15 cellular contexts compared by ENCODE assay signal in the genomic region with DNA sequence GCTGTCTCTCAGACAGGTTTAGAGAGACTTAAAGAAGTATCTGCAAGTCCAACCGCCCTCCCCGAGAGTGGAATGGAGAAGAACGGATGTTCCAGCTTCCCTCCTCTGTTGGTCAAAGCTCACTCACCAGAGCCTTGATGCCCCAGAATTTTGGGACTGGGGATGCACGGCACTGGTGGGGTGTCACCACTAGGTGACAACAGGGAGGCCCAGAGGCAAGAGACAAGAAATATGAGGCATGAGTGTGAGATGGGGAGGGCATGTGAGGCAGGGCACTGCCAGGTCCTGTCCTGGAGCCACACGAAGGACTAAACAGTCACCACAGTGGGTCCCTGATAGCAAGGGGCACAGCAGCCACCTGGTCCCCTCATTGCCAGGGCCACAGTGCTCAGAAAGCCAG. TPM values are rescaled to one million over a fixed set of nuclear protein-coding genes. Genes with fewer than 3 reads are reported as not detected.
"Had no signal": no experiment of that assay in that cellular context is flagged by ENCODE, and none has a peak within 500 bp of the region (broad histone marks: within the 10 kb centered on the region; RNA-seq: fewer than 3 reads in every experiment).

No MANE protein-coding gene starts in this region.

- H3K36me3 ChIP-seq: ascending aorta, prostate gland, thoracic aorta had no signal

- H3K4me1 Mint-ChIP-seq: activated T-helper 17 cell treated with anti-CD3 and anti-CD28 coated beads, Interleukin-2, amount 50 U/mL, for 72 hours had no signal

- H3K9me3 ChIP-seq: ascending aorta, prostate gland, thoracic aorta had no signal

- H3K9me3 Mint-ChIP-seq: activated T-helper 17 cell treated with anti-CD3 and anti-CD28 coated beads, Interleukin-2, amount 50 U/mL, for 72 hours; nephron; stimulated activated naive CD8-positive, alpha-beta T cell treated with anti-CD3 and anti-CD28 coated beads, Interleukin-15, Interleukin-2, amounts not matched to agents 100 ng/mL and 50 ng/mL, for 24 hours had no signal

- H3K4me1 ChIP-seq: ascending aorta, prostate gland had no signal

- H3K27me3 ChIP-seq: ascending aorta had no signal

- DNase-seq: activated CD4-positive, alpha-beta T cell treated with anti-CD3 and anti-CD28 coated beads, Interleukin-2, amount 50 U/mL, for 48 hours; activated CD4-positive, CD25-positive, alpha-beta regulatory T cell treated with anti-CD3 and anti-CD28 coated beads, Interleukin-2, amount 50 U/mL, for 72 hours; activated naive CD4-positive, alpha-beta T cell treated with Interleukin-2 at 50 U/mL for 16 hours; central memory CD4-positive, alpha-beta T cell; effector CD8-positive, alpha-beta T cell; foreskin fibroblast; kidney glomerular epithelial cell had no signal

- H3K4me3 ChIP-seq: ascending aorta, coronary artery, prostate gland, thoracic aorta had no signal

- H3K4me3 Mint-ChIP-seq: activated T-helper 17 cell treated with anti-CD3 and anti-CD28 coated beads, Interleukin-2, amount 50 U/mL, for 72 hours; nephron; stimulated activated naive CD8-positive, alpha-beta T cell treated with anti-CD3 and anti-CD28 coated beads, Interleukin-15, Interleukin-2, amounts not matched to agents 100 ng/mL and 50 ng/mL, for 24 hours had no signal

- H3K27ac Mint-ChIP-seq: activated T-helper 17 cell treated with anti-CD3 and anti-CD28 coated beads, Interleukin-2, amount 50 U/mL, for 72 hours; stimulated activated naive CD8-positive, alpha-beta T cell treated with anti-CD3 and anti-CD28 coated beads, Interleukin-15, Interleukin-2, amounts not matched to agents 100 ng/mL and 50 ng/mL, for 24 hours had no signal

- H3K27ac ChIP-seq: ascending aorta, coronary artery, prostate gland, thoracic aorta had no signal

- ATAC-seq: activated T-helper 17 cell treated with anti-CD3 and anti-CD28 coated beads, Interleukin-2, amount 50 U/mL, for 72 hours; sciatic nerve had no signal

RNA-seq across cellular contexts. Expression of gene SH3BP4, which starts 35.1 kb away (rescaled TPM):
- total RNA-seq: activated T-helper 17 cell treated with anti-CD3 and anti-CD28 coated beads, Interleukin-2, amount 50 U/mL, for 72 hours had no signal
